In the genomic region with DNA sequence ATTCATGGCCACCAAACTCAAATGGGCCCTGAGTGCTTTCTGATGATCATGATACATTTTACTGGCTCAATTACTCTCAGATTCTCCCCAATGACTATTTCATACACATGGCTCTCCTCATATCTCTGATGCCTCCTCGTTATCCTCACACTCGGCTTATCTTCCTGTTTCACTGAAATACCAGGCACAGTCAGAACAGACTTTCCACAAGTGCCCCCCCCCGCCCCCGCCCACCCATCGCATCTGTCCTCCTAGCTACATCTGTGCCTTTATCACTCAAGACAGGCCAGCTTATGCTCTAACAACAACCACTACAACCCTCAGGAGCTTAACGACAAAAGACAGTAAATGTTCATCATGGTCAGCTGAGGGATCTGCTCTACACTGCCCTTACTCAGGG, we compare ENCODE assay signal across 1 cellular context.
TF ChIP-seq lines count a peak whose summit lies in the region.

No MANE protein-coding gene starts in this region.

TF ChIP-seq in GM23338, 12 proteins besides CTCF, POLR2A, EP300 and RAD21 (continued from another document):
- TF ChIP-seq, protein P1, sequence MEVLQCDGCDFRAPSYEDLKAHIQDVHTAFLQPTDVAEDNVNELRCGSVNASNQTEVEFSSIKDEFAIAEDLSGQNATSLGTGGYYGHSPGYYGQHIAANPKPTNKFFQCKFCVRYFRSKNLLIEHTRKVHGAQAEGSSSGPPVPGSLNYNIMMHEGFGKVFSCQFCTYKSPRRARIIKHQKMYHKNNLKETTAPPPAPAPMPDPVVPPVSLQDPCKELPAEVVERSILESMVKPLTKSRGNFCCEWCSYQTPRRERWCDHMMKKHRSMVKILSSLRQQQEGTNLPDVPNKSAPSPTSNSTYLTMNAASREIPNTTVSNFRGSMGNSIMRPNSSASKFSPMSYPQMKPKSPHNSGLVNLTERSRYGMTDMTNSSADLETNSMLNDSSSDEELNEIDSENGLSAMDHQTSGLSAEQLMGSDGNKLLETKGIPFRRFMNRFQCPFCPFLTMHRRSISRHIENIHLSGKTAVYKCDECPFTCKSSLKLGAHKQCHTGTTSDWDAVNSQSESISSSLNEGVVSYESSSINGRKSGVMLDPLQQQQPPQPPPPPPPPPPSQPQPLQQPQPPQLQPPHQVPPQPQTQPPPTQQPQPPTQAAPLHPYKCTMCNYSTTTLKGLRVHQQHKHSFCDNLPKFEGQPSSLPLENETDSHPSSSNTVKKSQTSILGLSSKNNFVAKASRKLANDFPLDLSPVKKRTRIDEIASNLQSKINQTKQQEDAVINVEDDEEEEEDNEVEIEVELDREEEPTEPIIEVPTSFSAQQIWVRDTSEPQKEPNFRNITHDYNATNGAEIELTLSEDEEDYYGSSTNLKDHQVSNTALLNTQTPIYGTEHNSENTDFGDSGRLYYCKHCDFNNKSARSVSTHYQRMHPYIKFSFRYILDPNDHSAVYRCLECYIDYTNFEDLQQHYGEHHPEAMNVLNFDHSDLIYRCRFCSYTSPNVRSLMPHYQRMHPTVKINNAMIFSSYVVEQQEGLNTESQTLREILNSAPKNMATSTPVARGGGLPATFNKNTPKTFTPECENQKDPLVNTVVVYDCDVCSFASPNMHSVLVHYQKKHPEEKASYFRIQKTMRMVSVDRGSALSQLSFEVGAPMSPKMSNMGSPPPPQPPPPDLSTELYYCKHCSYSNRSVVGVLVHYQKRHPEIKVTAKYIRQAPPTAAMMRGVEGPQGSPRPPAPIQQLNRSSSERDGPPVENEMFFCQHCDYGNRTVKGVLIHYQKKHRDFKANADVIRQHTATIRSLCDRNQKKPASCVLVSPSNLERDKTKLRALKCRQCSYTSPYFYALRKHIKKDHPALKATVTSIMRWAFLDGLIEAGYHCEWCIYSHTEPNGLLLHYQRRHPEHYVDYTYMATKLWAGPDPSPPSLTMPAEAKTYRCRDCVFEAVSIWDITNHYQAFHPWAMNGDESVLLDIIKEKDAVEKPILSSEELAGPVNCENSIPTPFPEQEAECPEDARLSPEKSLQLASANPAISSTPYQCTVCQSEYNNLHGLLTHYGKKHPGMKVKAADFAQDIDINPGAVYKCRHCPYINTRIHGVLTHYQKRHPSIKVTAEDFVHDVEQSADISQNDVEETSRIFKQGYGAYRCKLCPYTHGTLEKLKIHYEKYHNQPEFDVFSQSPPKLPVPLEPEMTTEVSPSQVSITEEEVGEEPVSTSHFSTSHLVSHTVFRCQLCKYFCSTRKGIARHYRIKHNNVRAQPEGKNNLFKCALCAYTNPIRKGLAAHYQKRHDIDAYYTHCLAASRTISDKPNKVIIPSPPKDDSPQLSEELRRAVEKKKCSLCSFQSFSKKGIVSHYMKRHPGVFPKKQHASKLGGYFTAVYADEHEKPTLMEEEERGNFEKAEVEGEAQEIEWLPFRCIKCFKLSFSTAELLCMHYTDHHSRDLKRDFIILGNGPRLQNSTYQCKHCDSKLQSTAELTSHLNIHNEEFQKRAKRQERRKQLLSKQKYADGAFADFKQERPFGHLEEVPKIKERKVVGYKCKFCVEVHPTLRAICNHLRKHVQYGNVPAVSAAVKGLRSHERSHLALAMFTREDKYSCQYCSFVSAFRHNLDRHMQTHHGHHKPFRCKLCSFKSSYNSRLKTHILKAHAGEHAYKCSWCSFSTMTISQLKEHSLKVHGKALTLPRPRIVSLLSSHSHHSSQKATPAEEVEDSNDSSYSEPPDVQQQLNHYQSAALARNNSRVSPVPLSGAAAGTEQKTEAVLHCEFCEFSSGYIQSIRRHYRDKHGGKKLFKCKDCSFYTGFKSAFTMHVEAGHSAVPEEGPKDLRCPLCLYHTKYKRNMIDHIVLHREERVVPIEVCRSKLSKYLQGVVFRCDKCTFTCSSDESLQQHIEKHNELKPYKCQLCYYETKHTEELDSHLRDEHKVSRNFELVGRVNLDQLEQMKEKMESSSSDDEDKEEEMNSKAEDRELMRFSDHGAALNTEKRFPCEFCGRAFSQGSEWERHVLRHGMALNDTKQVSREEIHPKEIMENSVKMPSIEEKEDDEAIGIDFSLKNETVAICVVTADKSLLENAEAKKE (CRISPR knock-in tag; IDR thresholded peaks at IDR 0.05): no peak
- TF ChIP-seq, protein P2, sequence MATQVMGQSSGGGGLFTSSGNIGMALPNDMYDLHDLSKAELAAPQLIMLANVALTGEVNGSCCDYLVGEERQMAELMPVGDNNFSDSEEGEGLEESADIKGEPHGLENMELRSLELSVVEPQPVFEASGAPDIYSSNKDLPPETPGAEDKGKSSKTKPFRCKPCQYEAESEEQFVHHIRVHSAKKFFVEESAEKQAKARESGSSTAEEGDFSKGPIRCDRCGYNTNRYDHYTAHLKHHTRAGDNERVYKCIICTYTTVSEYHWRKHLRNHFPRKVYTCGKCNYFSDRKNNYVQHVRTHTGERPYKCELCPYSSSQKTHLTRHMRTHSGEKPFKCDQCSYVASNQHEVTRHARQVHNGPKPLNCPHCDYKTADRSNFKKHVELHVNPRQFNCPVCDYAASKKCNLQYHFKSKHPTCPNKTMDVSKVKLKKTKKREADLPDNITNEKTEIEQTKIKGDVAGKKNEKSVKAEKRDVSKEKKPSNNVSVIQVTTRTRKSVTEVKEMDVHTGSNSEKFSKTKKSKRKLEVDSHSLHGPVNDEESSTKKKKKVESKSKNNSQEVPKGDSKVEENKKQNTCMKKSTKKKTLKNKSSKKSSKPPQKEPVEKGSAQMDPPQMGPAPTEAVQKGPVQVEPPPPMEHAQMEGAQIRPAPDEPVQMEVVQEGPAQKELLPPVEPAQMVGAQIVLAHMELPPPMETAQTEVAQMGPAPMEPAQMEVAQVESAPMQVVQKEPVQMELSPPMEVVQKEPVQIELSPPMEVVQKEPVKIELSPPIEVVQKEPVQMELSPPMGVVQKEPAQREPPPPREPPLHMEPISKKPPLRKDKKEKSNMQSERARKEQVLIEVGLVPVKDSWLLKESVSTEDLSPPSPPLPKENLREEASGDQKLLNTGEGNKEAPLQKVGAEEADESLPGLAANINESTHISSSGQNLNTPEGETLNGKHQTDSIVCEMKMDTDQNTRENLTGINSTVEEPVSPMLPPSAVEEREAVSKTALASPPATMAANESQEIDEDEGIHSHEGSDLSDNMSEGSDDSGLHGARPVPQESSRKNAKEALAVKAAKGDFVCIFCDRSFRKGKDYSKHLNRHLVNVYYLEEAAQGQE (IDR thresholded peaks at IDR 0.05; ENCODE audit: unreplicated experiment): no peak
- TF ChIP-seq ZNF114 (CRISPR knock-in tag; IDR thresholded peaks at IDR 0.05): no peak
- no peak for TF ChIP-seq STAT1 (IDR thresholded peaks at IDR 0.05; ENCODE audit: unreplicated experiment)
- no peak for TF ChIP-seq JUNB (IDR thresholded peaks at IDR 0.05; ENCODE audit: unreplicated experiment)
- no peak for TF ChIP-seq POLR2AphosphoS5 (IDR thresholded peaks at IDR 0.05; ENCODE audit: low read depth)
- TF ChIP-seq, protein P3, sequence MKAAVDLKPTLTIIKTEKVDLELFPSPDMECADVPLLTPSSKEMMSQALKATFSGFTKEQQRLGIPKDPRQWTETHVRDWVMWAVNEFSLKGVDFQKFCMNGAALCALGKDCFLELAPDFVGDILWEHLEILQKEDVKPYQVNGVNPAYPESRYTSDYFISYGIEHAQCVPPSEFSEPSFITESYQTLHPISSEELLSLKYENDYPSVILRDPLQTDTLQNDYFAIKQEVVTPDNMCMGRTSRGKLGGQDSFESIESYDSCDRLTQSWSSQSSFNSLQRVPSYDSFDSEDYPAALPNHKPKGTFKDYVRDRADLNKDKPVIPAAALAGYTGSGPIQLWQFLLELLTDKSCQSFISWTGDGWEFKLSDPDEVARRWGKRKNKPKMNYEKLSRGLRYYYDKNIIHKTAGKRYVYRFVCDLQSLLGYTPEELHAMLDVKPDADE (IDR thresholded peaks at IDR 0.05): no peak
- TF ChIP-seq CREB1 (CRISPR knock-in tag; IDR thresholded peaks at IDR 0.05; ENCODE audit: low read depth): no peak
- TF ChIP-seq EZH2 (IDR thresholded peaks at IDR 0.05; ENCODE audit: low read depth, unreplicated experiment): no peak
